ENCODE assay signal across 27 cellular contexts in genomic region chr18:78699516-78699915, GRCh38.
"Had no signal": no experiment of that assay in that cellular context is flagged by ENCODE, and none has a peak within 500 bp of the region (broad histone marks: within the 10 kb centered on the region; RNA-seq: fewer than 3 reads in every experiment).

No MANE protein-coding gene starts in this region.

- H3K27ac ChIP-seq: colonic mucosa, dorsolateral prefrontal cortex, esophagus muscularis mucosa, hepatocyte, neutrophil, ovary, skin epidermis, transverse colon, uterus had no signal

- H3K9me3 ChIP-seq: colonic mucosa, esophagus muscularis mucosa, neutrophil, ovary, transverse colon, uterus had no signal

- H3K4me1 ChIP-seq: colonic mucosa, esophagus muscularis mucosa, transverse colon, uterus had no signal

- H3K27me3 ChIP-seq: colonic mucosa, neutrophil, ovary, uterus had no signal

- ATAC-seq: activated CD8-positive, alpha-beta memory T cell treated with anti-CD3 and anti-CD28 coated beads, Interleukin-2, amount 10 ng/mL, durations not matched to agents 7 days and 5 days; activated CD8-positive, alpha-beta T cell treated with anti-CD3 and anti-CD28 coated beads for 36 hours; activated naive CD4-positive, alpha-beta T cell treated with anti-CD3 and anti-CD28 coated beads, Interleukin-2, amount 50 U/mL, for 72 hours; left ventricle myocardium superior; natural killer cell treated with Interleukin-12 subunit alpha and Interleukin-12 subunit beta and Interleukin-15 and Interleukin-18, amount 100 ng/mL, for 72 hours; right cardiac atrium; stimulated activated naive B cell treated with anti-CD40 and anti-IgM and Interleukin-4, amounts not matched to agents 10 μg/mL and 1 μg/mL and 100 μg/mL, for 72 hours had no signal

- H3K36me3 ChIP-seq: colonic mucosa, esophagus muscularis mucosa, neutrophil, ovary, transverse colon, uterus had no signal

- DNase-seq: activated B cell treated with CpG ODN at 0.5 μM for 24 hours; activated CD4-positive, alpha-beta T cell treated with anti-CD3 and anti-CD28 coated beads, Interleukin-2, amount 10 ng/mL, durations not matched to agents 24 days and 14 days; activated CD8-positive, alpha-beta memory T cell treated with anti-CD3 and anti-CD28 coated beads, Interleukin-2, amount 10 ng/mL, durations not matched to agents 7 days and 5 days; activated CD8-positive, alpha-beta T cell treated with anti-CD3 and anti-CD28 coated beads for 36 hours; activated T-cell treated with anti-CD3 and anti-CD28 coated beads for 4 hours; colonic mucosa; glutamatergic neuron; immature natural killer cell; kidney glomerular epithelial cell; left ventricle myocardium superior; mammary epithelial cell; midbrain; ovary; right cardiac atrium; stimulated activated CD4-positive, alpha-beta T cell treated with anti-CD3 and anti-CD28 coated beads, Interleukin-15, amount 100 ng/mL, for 24 hours; stimulated activated CD8-positive, alpha-beta memory T cell treated with anti-CD3 and anti-CD28 coated beads, Interleukin-4, amount 100 ng/mL, for 48 hours; stimulated activated naive B cell treated with anti-CD40 and anti-IgM and Interleukin-4, amounts not matched to agents 10 μg/mL and 1 μg/mL and 100 μg/mL, for 72 hours; T-helper 9 cell; transverse colon; uterus had no signal

- H3K4me3 ChIP-seq: colonic mucosa, dorsolateral prefrontal cortex, esophagus muscularis mucosa, hepatocyte, ovary, skin epidermis, transverse colon, uterus had no signal
